In genomic region chr12:47554046-47554653, GRCh38 we compare ENCODE assay signal across 20 cellular contexts.
DNase-seq lines count a peak whose midpoint lies in the region; ATAC-seq and TF ChIP-seq lines count a peak whose summit lies in the region.
"Had no signal": no experiment of that assay in that cellular context is flagged by ENCODE, and none has a peak within 500 bp of the region (broad histone marks: within the 10 kb centered on the region; RNA-seq: fewer than 3 reads in every experiment).

No MANE protein-coding gene starts in this region.

- no peak for TF ChIP-seq CTCF in smooth muscle cell (IDR thresholded peaks at IDR 0.05; ENCODE audit: borderline replicate concordance, insufficient read depth, poor library complexity, severe bottlenecking)

- peaks cover 0 to 13% (median 13%) of the 10 kb centered on the region in 7 donors for H3K4me1 Mint-ChIP-seq in naive thymus-derived CD4-positive, alpha-beta T cell

- peaks cover 0 to 11% (median 4%) of the 10 kb centered on the region in 5 donors for H3K36me3 Mint-ChIP-seq in naive thymus-derived CD4-positive, alpha-beta T cell

- H3K4me3 ChIP-seq in Jurkat, Clone E6-1 (ENCODE audit: low read length), result no peak overlapping the region
- H3K4me3 ChIP-seq in naive thymus-derived CD4-positive, alpha-beta T cell (ENCODE audit: low read length), result no peak overlapping the region
- no peak overlapping the region for H3K4me3 ChIP-seq in smooth muscle cell
- H3K4me3 ChIP-seq: BLaER1, GM23338, K562, PC-9, SJSA1 had no signal

- CTCF ChIA-PET in naive thymus-derived CD4-positive, alpha-beta T cell (lab: Charles Lee), result no interaction called here

- no peak overlapping the region for H3K27ac ChIP-seq in naive thymus-derived CD4-positive, alpha-beta T cell (ENCODE audit: low read depth, low read length)
- no peak overlapping the region for H3K27ac ChIP-seq in smooth muscle cell (ENCODE audit: low read depth)
- H3K27ac ChIP-seq: 22Rv1, BLaER1, PC-9, SJSA1 had no signal

- no peaks in the 10 kb centered on the region for H4K20me1 ChIP-seq in smooth muscle cell (ENCODE audit: low read depth)
- H4K20me1 ChIP-seq: BLaER1 had no signal

- H3F3A ChIP-seq in smooth muscle cell (ENCODE audit: low read depth), result no peaks in the 10 kb centered on the region

- peaks cover 3 to 35% (median 17%) of the 10 kb centered on the region in 11 donors for H3K9me3 Mint-ChIP-seq in naive thymus-derived CD4-positive, alpha-beta T cell

- H3K4me1 ChIP-seq in naive thymus-derived CD4-positive, alpha-beta T cell (ENCODE audit: control insufficient read depth in 2 of 2, insufficient read depth in 2 of 2, low read length in 2 of 2), result peaks cover 0 to 6% of the 10 kb centered on the region in 2 donors
- no peaks in the 10 kb centered on the region for H3K4me1 ChIP-seq in smooth muscle cell (ENCODE audit: low read depth)
- H3K4me1 ChIP-seq: BLaER1, SJSA1 had no signal

- no peaks in the 10 kb centered on the region for H3K27me3 ChIP-seq in naive thymus-derived CD4-positive, alpha-beta T cell (ENCODE audit: control insufficient read depth in 2 of 2, insufficient read depth in 2 of 2, low read length in 2 of 2)
- no peaks in the 10 kb centered on the region for H3K27me3 ChIP-seq in smooth muscle cell (ENCODE audit: low read depth)
- H3K27me3 ChIP-seq: BLaER1, SJSA1 had no signal

- in situ Hi-C loops in SK-MEL-5 (cut with HindIII; ENCODE audit: low pct_unique_long_range_greater_than_20kb, low sequenced_read_pairs), result no loop called here

- no peak overlapping the region for H2AFZ ChIP-seq in smooth muscle cell (ENCODE audit: low read depth)
- H2AFZ ChIP-seq: GM23338, PC-9 had no signal

- 91% methylated on average over 3 of the region's 3 CpGs for WGBS in smooth muscle cell (ENCODE audit: low lambda C conversion rate)

- no peaks in the 10 kb centered on the region for H3K36me3 ChIP-seq in naive thymus-derived CD4-positive, alpha-beta T cell (ENCODE audit: control insufficient read depth in 2 of 3, insufficient read depth in 3 of 3, low read length in 3 of 3)
- no peaks in the 10 kb centered on the region for H3K36me3 ChIP-seq in smooth muscle cell (ENCODE audit: low read depth)
- H3K36me3 ChIP-seq: BLaER1, SJSA1 had no signal

- H3K9me3 ChIP-seq in naive thymus-derived CD4-positive, alpha-beta T cell (ENCODE audit: control insufficient read depth in 2 of 3, low read length in 3 of 3), result peaks cover 0 to 7% (median 0%) of the 10 kb centered on the region in 3 experiments
- no peaks in the 10 kb centered on the region for H3K9me3 ChIP-seq in smooth muscle cell (replicated peaks; ENCODE audit: low read depth)
- H3K9me3 ChIP-seq: SJSA1 had no signal

- DNase-seq in NCI-H1105 treated with DMSO at 0.1 percent for 48 hours (lab: John Stamatoyannopoulos, UW), result peak; percentile 9
- DNase-seq in NCI-H1105 (lab: John Stamatoyannopoulos, UW), result no peak
- DNase-seq in Jurkat, Clone E6-1 (ENCODE audit: low read depth, low spot score), result peak; percentile 69
- peak; percentile 15 for DNase-seq in SK-MEL-5 (ENCODE audit: low read depth, low spot score)
- DNase-seq in naive thymus-derived CD4-positive, alpha-beta T cell, result peak in 1 of 9 donors; percentile 7
- DNase-seq in OCI-M1 (lab: John Stamatoyannopoulos, UW), result no peak
- no peak for DNase-seq in HT-29 (ENCODE audit: low spot score)
- DNase-seq in smooth muscle cell (lab: John Stamatoyannopoulos, UW; ENCODE audit: unreplicated experiment), result no peak
- DNase-seq: DMS 273 treated with DMSO at 0.1 percent for 48 hours, NCI-H146, NCI-H2081, NCI-H345, NCI-H526 treated with DMSO at 0.1 percent for 48 hours, PC-9 had no signal

- no peak overlapping the region for H3K4me2 ChIP-seq in smooth muscle cell
- H3K4me2 ChIP-seq: BLaER1, GM23338, PC-9 had no signal

- POLR2A ChIA-PET in naive thymus-derived CD4-positive, alpha-beta T cell (lab: Charles Lee), result no interaction called here

- H3K27ac Mint-ChIP-seq in naive thymus-derived CD4-positive, alpha-beta T cell, result peak overlapping the region in 4 of 9 donors; percentile 1 to 89 (median 22)
- H3K27ac Mint-ChIP-seq: GM23338 had no signal

- H3K79me2 ChIP-seq in smooth muscle cell (ENCODE audit: low read depth), result no peaks in the 10 kb centered on the region

- no peak overlapping the region for H3K9ac ChIP-seq in smooth muscle cell (ENCODE audit: low read depth)
- H3K9ac ChIP-seq: BLaER1 had no signal

- no peaks in the 10 kb centered on the region for H3K27me3 Mint-ChIP-seq in naive thymus-derived CD4-positive, alpha-beta T cell

- intact Hi-C loops in naive thymus-derived CD4-positive, alpha-beta T cell (cut with micrococcal nuclease), result no loop called here

- ATAC-seq in naive thymus-derived CD4-positive, alpha-beta T cell, result no peak
- ATAC-seq: GM23338, HCT116, K562 had no signal

- peak overlapping the region in 7 of 10 donors; percentile 1 to 30 (median 5) for H3K4me3 Mint-ChIP-seq in naive thymus-derived CD4-positive, alpha-beta T cell
- H3K4me3 Mint-ChIP-seq: GM23338 had no signal

Comparison
In these comparisons a context has a peak if more than half of its experiments do, and no peak if none do; other contexts are left out.
1. DNase-seq: peak in NCI-H1105 treated with DMSO at 0.1 percent for 48 hours (single experiment), Jurkat, Clone E6-1 (single experiment) and SK-MEL-5 (single experiment); none in NCI-H1105 (single experiment), OCI-M1 (single experiment), HT-29 (single experiment) and smooth muscle cell (single experiment).